18 cellular contexts compared by ENCODE assay signal in genomic region chr13:28357247-28357825, GRCh38.
DNase-seq lines count a peak whose midpoint lies in the region; ATAC-seq, FAIRE-seq and TF ChIP-seq lines count a peak whose summit lies in the region.
"Had no signal": no experiment of that assay in that cellular context is flagged by ENCODE, and none has a peak within 500 bp of the region (broad histone marks: within the 10 kb centered on the region; RNA-seq: fewer than 3 reads in every experiment).

No MANE protein-coding gene starts in this region.

- H2AK5ac ChIP-seq in H9 (ENCODE audit: insufficient read length, low read length) = peak overlapping the region; percentile 15

- POLR2A ChIA-PET in CD8-positive, alpha-beta memory T cell (lab: Charles Lee) = no interaction called here

- H2AFZ ChIP-seq in H9 (ENCODE audit: low read length) (no peak overlapping the region), astrocyte (ENCODE audit: low read depth, low read length) (no peak overlapping the region)
- H2AFZ ChIP-seq: parathyroid adenoma had no signal

- no peak overlapping the region for H3T11ph ChIP-seq in H9 (ENCODE audit: low read length)

- WGBS in H9 (ENCODE audit: extremely low coverage, insufficient read length, low lambda C conversion rate) = no CpG with 5 or more reads among the region's 8 CpGs
- WGBS in mesodermal cell (ENCODE audit: insufficient coverage in 2 of 2), 2 experiments = 82 to 84% methylated on average over 3 to 6 of the region's 8 CpGs

- no peak overlapping the region for H2BK20ac ChIP-seq in H9 (ENCODE audit: low read depth, low read length, poor library complexity, severe bottlenecking)

- H3K9me3 ChIP-seq in CD8-positive, alpha-beta memory T cell (ENCODE audit: low read length) = no peaks in the 10 kb centered on the region
- H3K9me3 ChIP-seq in H9 (ENCODE audit: control insufficient read depth, low read depth, low read length) = no peaks in the 10 kb centered on the region
- no peaks in the 10 kb centered on the region for H3K9me3 ChIP-seq in astrocyte (ENCODE audit: insufficient read depth, low read depth, low read length)
- H3K9me3 ChIP-seq in mesodermal cell (ENCODE audit: control insufficient read depth, low read length) = no peaks in the 10 kb centered on the region
- H3K9me3 ChIP-seq in breast epithelium = no peaks in the 10 kb centered on the region
- H3K9me3 ChIP-seq: mucosa of descending colon, spleen had no signal

- no peak overlapping the region; the same call in 1 of the 2 replicates for H3K4ac ChIP-seq in H9 (ENCODE audit: low read depth, low read length)

- H4K91ac ChIP-seq in H9 (ENCODE audit: insufficient read length, low read depth, low read length) = no peak overlapping the region

- H3K14ac ChIP-seq in H9 (ENCODE audit: insufficient read depth, low read length) = 0 out of 2 replicates have a peak overlapping the region, but pooled peaks have one; percentile 65

- no peaks in the 10 kb centered on the region for H3K36me3 Mint-ChIP-seq in CD8-positive, alpha-beta memory T cell
- H3K36me3 Mint-ChIP-seq in H9 (ENCODE audit: insufficient read depth in 1 of 3, low read depth in 3 of 3) (peaks cover 0 to 10% (median 0%) of the 10 kb centered on the region in 3 experiments; a peak in 4 of 7 replicates), astrocyte (ENCODE audit: low read depth, unreplicated experiment) (no peaks in the 10 kb centered on the region)
- H3K36me3 Mint-ChIP-seq in stimulated activated memory B cell treated with anti-CD40 and anti-IgM and Interleukin-4, amounts not matched to agents 10 μg/mL and 1 μg/mL and 100 μg/mL, for 72 hours = no peaks in the 10 kb centered on the region

- intact Hi-C loops in breast epithelium (cut with DNase I; ENCODE audit: low total_unique reads) = no loop called here

- no peak for FAIRE-seq in astrocyte (lab: Jason Lieb, UNC)

- ATAC-seq in HG03469 (IDR thresholded peaks at IDR 0.05; ENCODE audit: unreplicated experiment) (no peak), HG03097 (IDR thresholded peaks at IDR 0.05; ENCODE audit: low FRiP score, unreplicated experiment) (no peak)
- no peak for ATAC-seq in stimulated activated memory B cell treated with anti-CD40 and anti-IgM and Interleukin-4, amounts not matched to agents 10 μg/mL and 1 μg/mL and 100 μg/mL, for 72 hours
- ATAC-seq: mucosa of descending colon, SK-N-SH treated with all-trans-retinoic acid at 6 μM for 48 hours had no signal

- no peak overlapping the region for H3K27ac ChIP-seq in CD8-positive, alpha-beta memory T cell (ENCODE audit: low read depth, low read length)
- H3K27ac ChIP-seq in H9 (ENCODE audit: insufficient read length, low read depth, low read length) (no peak overlapping the region), astrocyte (ENCODE audit: low read depth, low read length) (peak overlapping the region; percentile 66), mesodermal cell (ENCODE audit: low read depth, low read length, severe bottlenecking) (peak overlapping the region; percentile 96), breast epithelium (no peak overlapping the region)
- H3K27ac ChIP-seq: HL-60, parathyroid adenoma had no signal

- no peaks in the 10 kb centered on the region for H3K79me1 ChIP-seq in H9 (ENCODE audit: insufficient read depth, low read depth, low read length, poor library complexity, severe bottlenecking)

- DNase-seq in CD8-positive, alpha-beta memory T cell = no peak
- DNase-seq in H9 = no peak
- DNase-seq in astrocyte (ENCODE audit: low read depth) = no peak
- DNase-seq in breast epithelium (ENCODE audit: low spot score in 2 of 2) = no peak
- DNase-seq: DND-41, erythroblast, mucosa of descending colon, NCI-H187 treated with DMSO at 0.1 percent for 48 hours, NCI-H524 treated with DMSO at 0.1 percent for 48 hours, spleen had no signal

- TF ChIP-seq CTCF in H9 (conservative IDR thresholded peaks at IDR 0.05) (no peak), astrocyte (IDR thresholded peaks at IDR 0.05; ENCODE audit: insufficient read depth, low read depth, low read length) (no peak), breast epithelium (IDR thresholded peaks at IDR 0.05) (no peak)

- no peak overlapping the region for H3K18ac ChIP-seq in H9 (ENCODE audit: insufficient read length, low read depth, low read length)

- H3K56ac ChIP-seq in H9 (ENCODE audit: insufficient read length, low read depth, low read length) = no peak overlapping the region

- no peaks in the 10 kb centered on the region for H3K36me3 ChIP-seq in CD8-positive, alpha-beta memory T cell (ENCODE audit: insufficient read depth, low read length)
- H3K36me3 ChIP-seq in astrocyte (ENCODE audit: insufficient read depth, low read length) (no peaks in the 10 kb centered on the region), mesodermal cell (ENCODE audit: control insufficient read depth, insufficient read depth, low read length) (peaks cover 7% of the 10 kb centered on the region), breast epithelium (no peaks in the 10 kb centered on the region)

- H3K9ac ChIP-seq in H9 (ENCODE audit: extremely low read depth, insufficient read length, low read length) (no peak overlapping the region), astrocyte (ENCODE audit: low read length) (peak overlapping the region; percentile 51)
- H3K9ac ChIP-seq: parathyroid adenoma had no signal

- H3K4me3 Mint-ChIP-seq in CD8-positive, alpha-beta memory T cell = peak overlapping the region in 3 of 7 donors; percentile 5 to 41 (median 30)
- H3K4me3 Mint-ChIP-seq in H9 (no peak overlapping the region; a peak in 1 of 5 replicates), astrocyte (ENCODE audit: unreplicated experiment) (no peak overlapping the region)
- no peak overlapping the region for H3K4me3 Mint-ChIP-seq in stimulated activated memory B cell treated with anti-CD40 and anti-IgM and Interleukin-4, amounts not matched to agents 10 μg/mL and 1 μg/mL and 100 μg/mL, for 72 hours
- H3K4me3 Mint-ChIP-seq: activated naive CD8-positive, alpha-beta T cell had no signal

- peak overlapping the region in 6 of 8 donors; percentile 15 to 96 (median 61) for H3K27ac Mint-ChIP-seq in CD8-positive, alpha-beta memory T cell
- H3K27ac Mint-ChIP-seq in H9 (peak overlapping the region; percentile 46 to 74 (median 57); a peak in 5 of 7 replicates), astrocyte (ENCODE audit: unreplicated experiment) (peak overlapping the region; percentile 85)
- no peak overlapping the region for H3K27ac Mint-ChIP-seq in stimulated activated memory B cell treated with anti-CD40 and anti-IgM and Interleukin-4, amounts not matched to agents 10 μg/mL and 1 μg/mL and 100 μg/mL, for 72 hours

- H2BK15ac ChIP-seq in H9 (ENCODE audit: low read depth, low read length) = no peak overlapping the region

- no peak overlapping the region for H3K4me2 ChIP-seq in H9 (ENCODE audit: insufficient read depth, insufficient read length, low read length)
- no peak overlapping the region for H3K4me2 ChIP-seq in astrocyte (ENCODE audit: low read length)

- no peaks in the 10 kb centered on the region for H3K27me3 ChIP-seq in CD8-positive, alpha-beta memory T cell (ENCODE audit: insufficient read depth, low read length, poor library complexity, severe bottlenecking)
- H3K27me3 ChIP-seq in H9 (ENCODE audit: insufficient read depth, low read length) (no peaks in the 10 kb centered on the region), astrocyte (ENCODE audit: insufficient read depth, low read length) (no peaks in the 10 kb centered on the region), breast epithelium (no peaks in the 10 kb centered on the region)
- H3K27me3 ChIP-seq: spleen had no signal

- TF ChIP-seq POLR2A in breast epithelium (IDR thresholded peaks at IDR 0.05) = no peak

- peaks cover 6% of the 10 kb centered on the region for H3K4me1 ChIP-seq in CD8-positive, alpha-beta memory T cell (ENCODE audit: insufficient read depth, low read length)
- peaks cover 8% of the 10 kb centered on the region; the same call in 1 of the 2 replicates for H3K4me1 ChIP-seq in H9 (ENCODE audit: insufficient read depth, low read length)
- no peaks in the 10 kb centered on the region for H3K4me1 ChIP-seq in astrocyte (ENCODE audit: insufficient read depth, low read length)
- H3K4me1 ChIP-seq in mesodermal cell (ENCODE audit: control insufficient read depth, insufficient read depth, low read length, poor library complexity, severe bottlenecking) = peaks cover 41% of the 10 kb centered on the region
- H3K4me1 ChIP-seq in breast epithelium = no peaks in the 10 kb centered on the region
- H3K4me1 ChIP-seq: parathyroid adenoma had no signal

- CTCF ChIA-PET in CD8-positive, alpha-beta memory T cell (lab: Charles Lee) = no interaction called here

- H3K4me1 Mint-ChIP-seq in CD8-positive, alpha-beta memory T cell = peaks cover 15 to 28% (median 23%) of the 10 kb centered on the region in 3 donors
- H3K4me1 Mint-ChIP-seq in H9 = peaks cover 27 to 30% of the 10 kb centered on the region in 2 experiments
- peaks cover 25% of the 10 kb centered on the region for H3K4me1 Mint-ChIP-seq in astrocyte (ENCODE audit: low read depth, unreplicated experiment)
- H3K4me1 Mint-ChIP-seq in stimulated activated memory B cell treated with anti-CD40 and anti-IgM and Interleukin-4, amounts not matched to agents 10 μg/mL and 1 μg/mL and 100 μg/mL, for 72 hours = peaks cover 6% of the 10 kb centered on the region

- H4K5ac ChIP-seq in H9 (ENCODE audit: insufficient read length, low read depth, low read length) = no peak overlapping the region

- no peak overlapping the region for H2BK5ac ChIP-seq in H9 (ENCODE audit: insufficient read length, low read length)

- no peak overlapping the region for H4K8ac ChIP-seq in H9 (replicated peaks; ENCODE audit: insufficient read length, low read depth, low read length)

- no peaks in the 10 kb centered on the region for H4K20me1 ChIP-seq in H9 (ENCODE audit: control insufficient read depth, insufficient read depth, insufficient read length)
- H4K20me1 ChIP-seq in astrocyte (ENCODE audit: insufficient read depth, low read length) = no peaks in the 10 kb centered on the region

- no peak overlapping the region for H3K4me3 ChIP-seq in CD8-positive, alpha-beta memory T cell (ENCODE audit: low read length)
- H3K4me3 ChIP-seq in astrocyte (ENCODE audit: insufficient read depth, low read depth, low read length) (no peak overlapping the region), mesodermal cell (ENCODE audit: extremely low read depth, insufficient read depth, low read length, poor library complexity, severe bottlenecking) (no peak overlapping the region), breast epithelium (no peak overlapping the region)
- H3K4me3 ChIP-seq: mucosa of descending colon, spleen had no signal

- no peaks in the 10 kb centered on the region for H3K23me2 ChIP-seq in H9 (ENCODE audit: insufficient read length, low read depth, low read length, poor library complexity, severe bottlenecking)

- peaks cover 1 to 3% of the 10 kb centered on the region in 2 donors for H3K27me3 Mint-ChIP-seq in CD8-positive, alpha-beta memory T cell
- H3K27me3 Mint-ChIP-seq in H9 (ENCODE audit: low read depth) (no peaks in the 10 kb centered on the region), astrocyte (ENCODE audit: low read depth, unreplicated experiment) (no peaks in the 10 kb centered on the region)
- H3K27me3 Mint-ChIP-seq in stimulated activated memory B cell treated with anti-CD40 and anti-IgM and Interleukin-4, amounts not matched to agents 10 μg/mL and 1 μg/mL and 100 μg/mL, for 72 hours = no peaks in the 10 kb centered on the region

- peak overlapping the region; percentile 95 for H2BK12ac ChIP-seq in H9 (ENCODE audit: insufficient read length, low read depth, low read length)

- H3K79me2 ChIP-seq in H9 (ENCODE audit: insufficient read depth, low read length) (no peaks in the 10 kb centered on the region), astrocyte (ENCODE audit: insufficient read depth, low read length) (no peaks in the 10 kb centered on the region)
- H3K79me2 ChIP-seq: parathyroid adenoma had no signal

- H3K23ac ChIP-seq in H9 (ENCODE audit: insufficient read length, low read depth, low read length) = no peak overlapping the region

- no peaks in the 10 kb centered on the region for H3K9me3 Mint-ChIP-seq in CD8-positive, alpha-beta memory T cell
- H3K9me3 Mint-ChIP-seq in H9 (no peaks in the 10 kb centered on the region), astrocyte (ENCODE audit: unreplicated experiment) (no peaks in the 10 kb centered on the region)
- H3K9me3 Mint-ChIP-seq in stimulated activated memory B cell treated with anti-CD40 and anti-IgM and Interleukin-4, amounts not matched to agents 10 μg/mL and 1 μg/mL and 100 μg/mL, for 72 hours = peaks cover 3% of the 10 kb centered on the region

- peak overlapping the region; percentile 36 for H2BK120ac ChIP-seq in H9 (ENCODE audit: low read depth, low read length, poor library complexity, severe bottlenecking)

Comparison
In these comparisons a context has a peak if more than half of its experiments do, and no peak if none do; other contexts are left out.
1. H3K27ac ChIP-seq: peak in astrocyte (single experiment) and mesodermal cell (single experiment); none in CD8-positive, alpha-beta memory T cell (single experiment), H9 (single experiment) and breast epithelium (0 of 2).